In the genomic region with DNA sequence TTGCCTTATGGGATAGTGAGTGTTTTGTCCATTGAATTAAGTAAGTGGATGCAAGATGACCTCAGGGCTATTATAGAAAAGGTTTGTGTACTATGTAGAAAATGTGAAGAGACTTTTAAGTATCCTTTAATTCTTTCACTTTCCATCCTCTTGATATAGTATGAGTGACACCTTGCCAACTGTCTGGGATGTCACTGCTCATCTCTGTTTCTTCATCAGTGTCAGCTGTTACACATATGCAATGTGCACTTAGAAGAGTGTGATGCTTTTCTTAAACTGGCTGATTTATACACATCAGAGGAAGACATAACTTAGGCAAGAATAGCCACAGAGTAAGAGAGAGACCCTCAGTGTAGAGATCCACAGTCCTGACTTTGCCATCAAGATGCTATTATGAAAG, we compare ENCODE assay signal across 22 cellular contexts. TPM values are rescaled to one million over a fixed set of nuclear protein-coding genes. Genes with fewer than 3 reads are reported as not detected.
DNase-seq lines count a peak whose midpoint lies in the region; ATAC-seq, FAIRE-seq and TF ChIP-seq lines count a peak whose summit lies in the region.
"Had no signal": no experiment of that assay in that cellular context is flagged by ENCODE, and none has a peak within 500 bp of the region (broad histone marks: within the 10 kb centered on the region; RNA-seq: fewer than 3 reads in every experiment).

No MANE protein-coding gene starts in this region.

- no peak overlapping the region for H2AFZ ChIP-seq in GM12878 (ENCODE audit: control insufficient read depth, low read depth, low read length)

- no peaks in the 10 kb centered on the region for H3K9me3 Mint-ChIP-seq in activated T-cell treated with anti-CD3 and anti-CD28 coated beads, Interleukin-2, amount 50 U/mL, for 24 hours
- H3K9me3 Mint-ChIP-seq: CD4-positive, alpha-beta T cell had no signal

- H3K79me2 ChIP-seq in GM12878 (ENCODE audit: control insufficient read depth, insufficient read depth, low read length): no peaks in the 10 kb centered on the region

- RAD21 ChIA-PET in GM12878 (lab: Charles Lee; ENCODE audit: unreplicated experiment): no interaction called here

- H3K4me3 Mint-ChIP-seq in activated T-cell treated with anti-CD3 and anti-CD28 coated beads, Interleukin-2, amount 50 U/mL, for 24 hours: no peak overlapping the region
- H3K4me3 Mint-ChIP-seq: CD4-positive, alpha-beta T cell had no signal

- intact Hi-C loops in GM12878 (cut with micrococcal nuclease; ENCODE audit: unreplicated experiment): no loop called here

- no peak for TF ChIP-seq EP300 in GM12878 (IDR thresholded peaks at IDR 0.05; ENCODE audit: borderline replicate concordance in 1 of 2, control insufficient read depth in 1 of 2, low read depth in 2 of 2, low read length in 2 of 2)

- DNase-seq in activated T-cell treated with anti-CD3 and anti-CD28 coated beads, Interleukin-2, amount 50 U/mL, for 24 hours: no peak
- no peak for DNase-seq in activated T-cell treated with anti-CD3 and anti-CD28 coated beads, Interleukin-2, amount 50 U/mL, for 48 hours
- DNase-seq in H54 (ENCODE audit: insufficient read length, low spot score) (no peak), GM12878 (ENCODE audit: low read depth, low spot score) (no peak), amygdala (lab: John Stamatoyannopoulos, UW) (no peak), hepatic stellate cell (ENCODE audit: low spot score) (no peak), NCI-H1105 (lab: John Stamatoyannopoulos, UW) (no peak)
- DNase-seq: BE2C; CD4-positive, alpha-beta T cell; COR-L47; DMS79; GOT3; Kasumi-1; NCI-H1417; NCI-H1694 treated with DMSO at 0.1 percent for 48 hours; NCI-H2081 treated with DMSO at 0.1 percent for 48 hours; NCI-H446; NCI-H526; Peyer's patch had no signal

- no peak for TF ChIP-seq CTCF in GM12878 (IDR thresholded peaks at IDR 0.05 in 2 of 3, conservative IDR thresholded peaks at IDR 0.05 in 1 of 3; ENCODE audit: control insufficient read depth in 2 of 3, extremely low read depth in 1 of 3, insufficient read depth in 1 of 3, low read depth in 3 of 3, low read length in 3 of 3)

- POLR2A ChIA-PET in GM12878 (lab: Charles Lee): interaction anchor here (1.2 kb wide), 1 partner anchor 29 kb away, joined by 4 read pairs; a partner anchor contains a TSS

- H3K27ac Mint-ChIP-seq in activated T-cell treated with anti-CD3 and anti-CD28 coated beads, Interleukin-2, amount 50 U/mL, for 24 hours: peak overlapping the region; percentile 24
- H3K27ac Mint-ChIP-seq: CD4-positive, alpha-beta T cell had no signal

- no TSS peak for BruUV-seq in GM12878 (replicated peaks; lab: Mats Ljungman, UMichigan)

- peak overlapping the region in 3 of 11 experiments; percentile 41 to 77 (median 70); a peak in 5 of 22 replicates for H3K27ac ChIP-seq in BLaER1 treated with 17β-estradiol and CSF1 and Interleukin-3, amounts not matched to agents 10 nM and 100 nM
- no peak overlapping the region for H3K27ac ChIP-seq in GM12878 (ENCODE audit: control insufficient read depth, insufficient read depth)
- H3K27ac ChIP-seq: A549 had no signal

- ATAC-seq in GM12878: peak; percentile 35
- ATAC-seq: A549, HCT116 had no signal

- in situ Hi-C loops in GM12878 (cut with MboI): no loop called here

- H3K9ac ChIP-seq in BLaER1 treated with 17β-estradiol and CSF1 and Interleukin-3, amounts not matched to agents 10 nM and 100 nM: no peak overlapping the region
- H3K9ac ChIP-seq in GM12878 (ENCODE audit: control insufficient read depth, insufficient read depth, low read length): no peak overlapping the region

- peak overlapping the region in 8 of 11 experiments; percentile 36 to 75 (median 60); a peak in 14 of 22 replicates for H3K4me2 ChIP-seq in BLaER1 treated with 17β-estradiol and CSF1 and Interleukin-3, amounts not matched to agents 10 nM and 100 nM
- H3K4me2 ChIP-seq in GM12878 (ENCODE audit: control insufficient read depth, insufficient read depth): no peak overlapping the region
- H3K4me2 ChIP-seq: A549 had no signal

- CTCF ChIA-PET in GM12878 (lab: Yijun Ruan, JAX): interaction anchor here (2.5 kb wide), 1 partner anchor 26 kb away, joined by 9 read pairs; no protein-coding TSS in a partner anchor

- SMC1A ChIA-PET in GM12878 (lab: Charles Lee; ENCODE audit: uncharacterized antibody, unreplicated experiment): interaction anchor here (1.2 kb wide), 1 partner anchor 27 kb away, joined by 3 read pairs; no protein-coding TSS in a partner anchor

- peak; percentile 27 for FAIRE-seq in H54 (lab: Jason Lieb, UNC)
- FAIRE-seq in GM12878 (lab: Jason Lieb, UNC): no peak
- FAIRE-seq: A549 had no signal

- H3K4me1 ChIP-seq in BLaER1 treated with 17β-estradiol and CSF1 and Interleukin-3, amounts not matched to agents 10 nM and 100 nM: peaks cover 15 to 29% (median 20%) of the 10 kb centered on the region in 10 experiments
- no peaks in the 10 kb centered on the region for H3K4me1 ChIP-seq in GM12878 (ENCODE audit: control insufficient read depth, insufficient read depth, low read length)
- H3K4me1 ChIP-seq: A549, BE2C had no signal

- peaks cover 0 to 6% (median 0%) of the 10 kb centered on the region in 11 experiments; a peak in 1 of 22 replicates for H3K36me3 ChIP-seq in BLaER1 treated with 17β-estradiol and CSF1 and Interleukin-3, amounts not matched to agents 10 nM and 100 nM
- H3K36me3 ChIP-seq in GM12878 (ENCODE audit: control insufficient read depth in 2 of 2, insufficient read depth in 2 of 2, low read length in 1 of 2): no peaks in the 10 kb centered on the region
- H3K36me3 ChIP-seq: BE2C, Peyer's patch had no signal

- H4K20me1 ChIP-seq in BLaER1 treated with 17β-estradiol and CSF1 and Interleukin-3, amounts not matched to agents 10 nM and 100 nM: peaks cover 0 to 28% (median 0%) of the 10 kb centered on the region in 11 experiments; a peak in 2 of 22 replicates
- no peaks in the 10 kb centered on the region for H4K20me1 ChIP-seq in GM12878 (ENCODE audit: control insufficient read depth, insufficient read depth)

- no peaks in the 10 kb centered on the region for H3K36me3 Mint-ChIP-seq in activated T-cell treated with anti-CD3 and anti-CD28 coated beads, Interleukin-2, amount 50 U/mL, for 24 hours (ENCODE audit: low read depth)

- TF ChIP-seq POLR2A in H54 (IDR thresholded peaks at IDR 0.05; ENCODE audit: low read depth, low read length): no peak
- TF ChIP-seq POLR2A in GM12878 (IDR thresholded peaks at IDR 0.05; ENCODE audit: low read depth, low read length): no peak

- H3K9me3 ChIP-seq in BLaER1 treated with 17β-estradiol and CSF1 and Interleukin-3, amounts not matched to agents 10 nM and 100 nM (replicated peaks in 1 of 11): peaks cover 0 to 5% (median 0%) of the 10 kb centered on the region in 11 experiments; a peak in 1 of 22 replicates
- H3K9me3 ChIP-seq in GM12878 (replicated peaks; ENCODE audit: control insufficient read depth, insufficient read depth, low read length): no peaks in the 10 kb centered on the region
- H3K9me3 ChIP-seq: A549, BE2C, Peyer's patch had no signal

- H3K27me3 ChIP-seq in BLaER1 treated with 17β-estradiol and CSF1 and Interleukin-3, amounts not matched to agents 10 nM and 100 nM: no peaks in the 10 kb centered on the region
- no peaks in the 10 kb centered on the region for H3K27me3 ChIP-seq in GM12878 (replicated peaks in 1 of 2; ENCODE audit: control insufficient read depth in 2 of 2, insufficient read depth in 2 of 2, low read length in 1 of 2)
- H3K27me3 ChIP-seq: BE2C, Peyer's patch had no signal

- H3K4me3 ChIP-seq in BLaER1 treated with 17β-estradiol and CSF1 and Interleukin-3, amounts not matched to agents 10 nM and 100 nM: no peak overlapping the region
- no peak overlapping the region for H3K4me3 ChIP-seq in GM12878
- H3K4me3 ChIP-seq: A549, Peyer's patch had no signal

- peaks cover 29% of the 10 kb centered on the region for H3K4me1 Mint-ChIP-seq in activated T-cell treated with anti-CD3 and anti-CD28 coated beads, Interleukin-2, amount 50 U/mL, for 24 hours (ENCODE audit: low read depth)

- TF ChIP-seq RAD21 in GM12878 (IDR thresholded peaks at IDR 0.05; ENCODE audit: insufficient read depth, low read depth, low read length): no peak

- H3K27me3 Mint-ChIP-seq in activated T-cell treated with anti-CD3 and anti-CD28 coated beads, Interleukin-2, amount 50 U/mL, for 24 hours: no peaks in the 10 kb centered on the region
- H3K27me3 Mint-ChIP-seq: CD4-positive, alpha-beta T cell had no signal

RNA-seq across cellular contexts. Expression of a gene that starts 8.7 kb away (rescaled TPM):
- 23.9 and 26.3 TPM in 2 replicates for total RNA-seq in GM12878 (2013; cell fraction: nucleolus; rRNA removed)
- 25.3 and 32.5 TPM in 2 replicates for total RNA-seq in GM12878 (2014; rRNA removed)
- total RNA-seq in GM12878 (2014; rRNA removed; fragmentation: Illumina TruSeq; extraction: Trizol): 19.1 and 19.7 TPM in 2 replicates
- 38.4 and 39.2 TPM in 2 replicates for total RNA-seq in GM12878 (2021)
- polyA plus RNA-seq in GM12878 (2011; ENCODE audit: low read depth): 43.4 TPM
- 18.1 and 32.2 TPM in 2 replicates for polyA plus RNA-seq in GM12878 (2011; rRNA removed)
- 54.6 and 70.4 TPM in 2 replicates for polyA plus RNA-seq in GM12878 (2011; cell fraction: cytosol; rRNA removed)
- polyA plus RNA-seq in GM12878 (2011; cell fraction: nucleus; rRNA removed): 40.9 and 41.4 TPM in 2 replicates
- polyA plus RNA-seq in GM12878 (2012): 45.7 and 60.9 TPM in 2 replicates
- 39.5 and 39.9 TPM in 2 replicates for polyA plus RNA-seq in GM12878 (2014; fragmentation: Illumina TruSeq; extraction: Trizol)
- 10 to 100 TPM in 1 of 2 experiments, 1 to 10 TPM in 1; 7.4 to 11.6 TPM for polyA plus RNA-seq in GM12878 (2014; fragmentation: Nextera tagmentation; extraction: Ambion mirVana)
- polyA plus RNA-seq in GM12878 (2014; rRNA removed): 23.9 and 32.0 TPM in 2 replicates
- polyA plus RNA-seq in GM12878 (2016; fragmentation: Nextera tagmentation; extraction: Ambion mirVana): 10 to 100 TPM; 75.4 to 78.2 TPM
- 44.8 and 58.0 TPM in 2 replicates for polyA minus RNA-seq in GM12878 (2011; rRNA and poly(A)+ RNA removed)
- polyA minus RNA-seq in GM12878 (2011; cell fraction: cytosol; rRNA and poly(A)+ RNA removed): 28.2 and 29.3 TPM in 2 replicates
- polyA minus RNA-seq in GM12878 (2011; cell fraction: nucleus; rRNA and poly(A)+ RNA removed): 19.0 and 37.1 TPM in 2 replicates

RNA-seq across cellular contexts. Expression of a gene that starts 29.3 kb away (rescaled TPM):
- total RNA-seq in GM12878 (2013; cell fraction: nucleolus; rRNA removed): 387 and 393 TPM in 2 replicates
- total RNA-seq in GM12878 (2014; rRNA removed) (70.0 and 85.3 TPM in 2 replicates), GM12878 (2014; rRNA removed; fragmentation: Illumina TruSeq; extraction: Trizol) (78.2 and 82.0 TPM in 2 replicates), GM12878 (2021) (61.1 and 62.9 TPM in 2 replicates)
- 25.2 TPM for polyA plus RNA-seq in GM12878 (2011; ENCODE audit: low read depth)
- polyA plus RNA-seq in GM12878 (2011; rRNA removed) (147 and 217 TPM in 2 replicates), GM12878 (2014; fragmentation: Illumina TruSeq; extraction: Trizol) (89.8 and 117 TPM in 2 replicates), GM12878 (2014; fragmentation: Nextera tagmentation; extraction: Ambion mirVana) (10 to 100 TPM; 50.1 to 54.9 TPM), GM12878 (2014; rRNA removed) (46.4 and 55.8 TPM in 2 replicates), GM12878 (2016; fragmentation: Nextera tagmentation; extraction: Ambion mirVana) (10 to 100 TPM; 69.9 to 73.7 TPM)
- 63.3 and 70.5 TPM in 2 replicates for polyA plus RNA-seq in GM12878 (2011; cell fraction: cytosol; rRNA removed)
- polyA plus RNA-seq in GM12878 (2011; cell fraction: nucleus; rRNA removed): 80.6 and 126 TPM in 2 replicates
- polyA plus RNA-seq in GM12878 (2012): 42.9 and 53.2 TPM in 2 replicates
- 125 and 188 TPM in 2 replicates for polyA minus RNA-seq in GM12878 (2011; rRNA and poly(A)+ RNA removed)
- polyA minus RNA-seq in GM12878 (2011; cell fraction: cytosol; rRNA and poly(A)+ RNA removed): 40.6 and 46.1 TPM in 2 replicates
- polyA minus RNA-seq in GM12878 (2011; cell fraction: nucleus; rRNA and poly(A)+ RNA removed): 104 and 109 TPM in 2 replicates
